ENCODE assay signal across 8 cellular contexts in the genomic region with DNA sequence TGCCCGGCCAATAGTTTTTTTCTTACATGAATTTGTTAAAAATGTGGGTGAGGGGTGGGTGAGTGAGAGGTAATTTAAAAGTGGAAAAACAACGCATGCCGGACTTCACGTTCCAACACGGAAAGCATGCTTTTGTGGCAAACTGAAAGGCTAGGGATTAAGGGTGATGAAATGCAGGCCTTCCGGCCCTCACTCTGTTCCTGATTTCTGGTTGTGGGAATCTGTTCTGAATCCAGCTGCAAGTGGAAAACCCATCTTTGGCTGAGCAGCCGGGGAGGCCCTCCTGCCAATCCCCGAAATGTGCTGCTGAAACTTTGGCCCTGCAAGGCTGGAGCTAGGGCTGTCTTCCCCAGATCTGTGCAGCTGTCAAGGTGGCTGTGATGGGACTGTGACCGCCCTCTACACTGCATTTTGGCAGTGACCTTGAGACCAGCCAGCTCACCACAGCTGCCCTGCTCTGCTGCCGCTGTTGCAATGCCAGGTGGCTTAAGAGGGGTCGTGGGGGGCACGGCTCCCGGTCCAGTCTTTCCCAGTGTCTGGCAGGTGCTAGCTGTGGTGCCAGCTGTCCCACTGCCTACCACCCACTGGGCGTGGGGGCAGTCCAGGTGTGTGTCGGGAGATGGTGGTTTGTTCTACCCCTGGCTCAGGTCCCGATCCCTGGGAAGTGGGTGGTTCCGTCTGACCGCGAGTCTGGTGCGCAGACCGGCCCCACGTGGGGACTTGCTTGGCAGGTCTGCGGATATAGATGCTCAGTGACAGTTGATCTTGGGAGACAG. TPM values are rescaled to one million over a fixed set of nuclear protein-coding genes. Genes with fewer than 3 reads are reported as not detected.
DNase-seq lines count a peak whose midpoint lies in the region; ATAC-seq and TF ChIP-seq lines count a peak whose summit lies in the region.

No MANE protein-coding gene starts in this region.

- H3K36me3 ChIP-seq in BE2C (peaks cover 18% of the 10 kb centered on the region), HUES64 (ENCODE audit: insufficient read depth, low read length) (peaks cover 31% of the 10 kb centered on the region), iPS-18a (ENCODE audit: control insufficient read depth, low read depth, low read length) (peaks cover 19% of the 10 kb centered on the region)

- peak; percentile 32 for DNase-seq in BE2C
- DNase-seq in anterior cingulate cortex (lab: John Stamatoyannopoulos, UW), result peak in 39 of 58 donors; percentile 2 to 55 (median 24)
- DNase-seq in skeletal muscle cell (ENCODE audit: low read depth), result peak; percentile 71
- no peak for DNase-seq in KBM-7

- H3K27ac ChIP-seq in HUES64 (ENCODE audit: low read depth, low read length) (peak overlapping the region; percentile 94; the same call in 1 of the 2 replicates), iPS-18a (ENCODE audit: low read length) (no peak overlapping the region)

- TF ChIP-seq CTCF in BE2C (IDR thresholded peaks at IDR 0.05; ENCODE audit: low read depth, low read length), result no peak

- in situ Hi-C loops in KBM-7 (cut with MboI; ENCODE audit: low pct_unique_long_range_greater_than_20kb, low sequenced_read_pairs), result no loop called here

- H3K9ac ChIP-seq in HUES64 (ENCODE audit: low read depth, low read length) (peak overlapping the region; percentile 79; the same call in 1 of the 2 replicates), iPS-18a (ENCODE audit: low read length) (peak overlapping the region; percentile 55)

- peak overlapping the region; percentile 73 for H3K4me3 ChIP-seq in BE2C (ENCODE audit: low read depth, low read length)
- H3K4me3 ChIP-seq in HUES64 (ENCODE audit: low read length), result peak overlapping the region; percentile 47; the same call in 1 of the 2 replicates
- H3K4me3 ChIP-seq in iPS-18a (ENCODE audit: low read length), result peak overlapping the region; percentile 57
- peak overlapping the region; percentile 43 for H3K4me3 ChIP-seq in skeletal muscle cell (ENCODE audit: low read depth, low read length)

- H3K9me3 ChIP-seq in BE2C (no peaks in the 10 kb centered on the region), HUES64 (ENCODE audit: insufficient read depth, low read depth, low read length) (no peaks in the 10 kb centered on the region), iPS-18a (ENCODE audit: control insufficient read depth, low read depth, low read length) (no peaks in the 10 kb centered on the region)

- no peak for ATAC-seq in HG03025 (IDR thresholded peaks at IDR 0.05; ENCODE audit: low FRiP score, unreplicated experiment)
- ATAC-seq in HG03378 (IDR thresholded peaks at IDR 0.05; ENCODE audit: unreplicated experiment), result no peak

- WGBS in HUES64, result 67% methylated on average over 23 of the region's 23 CpGs

- H3K27me3 ChIP-seq in BE2C, result no peaks in the 10 kb centered on the region
- H3K27me3 ChIP-seq in HUES64 (ENCODE audit: insufficient read depth, low read length), result no peaks in the 10 kb centered on the region
- H3K27me3 ChIP-seq in iPS-18a (ENCODE audit: control insufficient read depth, insufficient read depth, low read length), result no peaks in the 10 kb centered on the region

- H3K4me1 ChIP-seq in BE2C (peaks cover 2% of the 10 kb centered on the region; the same call in 1 of the 2 replicates), HUES64 (ENCODE audit: insufficient read depth, low read length) (peaks cover 51% of the 10 kb centered on the region), iPS-18a (ENCODE audit: control insufficient read depth, low read depth, low read length) (peaks cover 31% of the 10 kb centered on the region)

RNA-seq across cellular contexts. Expression of gene TET1, which starts 39.0 kb away (rescaled TPM):
- polyA plus RNA-seq in BE2C (2012; ENCODE audit: insufficient read depth, insufficient read length, low read depth), result 0.76 TPM
- polyA plus RNA-seq in HUES64 (2013, experiment 1 of 2), result 27.0 TPM
- 30.2 TPM for polyA plus RNA-seq in HUES64 (2013, experiment 2 of 2)
